In the genomic region with DNA sequence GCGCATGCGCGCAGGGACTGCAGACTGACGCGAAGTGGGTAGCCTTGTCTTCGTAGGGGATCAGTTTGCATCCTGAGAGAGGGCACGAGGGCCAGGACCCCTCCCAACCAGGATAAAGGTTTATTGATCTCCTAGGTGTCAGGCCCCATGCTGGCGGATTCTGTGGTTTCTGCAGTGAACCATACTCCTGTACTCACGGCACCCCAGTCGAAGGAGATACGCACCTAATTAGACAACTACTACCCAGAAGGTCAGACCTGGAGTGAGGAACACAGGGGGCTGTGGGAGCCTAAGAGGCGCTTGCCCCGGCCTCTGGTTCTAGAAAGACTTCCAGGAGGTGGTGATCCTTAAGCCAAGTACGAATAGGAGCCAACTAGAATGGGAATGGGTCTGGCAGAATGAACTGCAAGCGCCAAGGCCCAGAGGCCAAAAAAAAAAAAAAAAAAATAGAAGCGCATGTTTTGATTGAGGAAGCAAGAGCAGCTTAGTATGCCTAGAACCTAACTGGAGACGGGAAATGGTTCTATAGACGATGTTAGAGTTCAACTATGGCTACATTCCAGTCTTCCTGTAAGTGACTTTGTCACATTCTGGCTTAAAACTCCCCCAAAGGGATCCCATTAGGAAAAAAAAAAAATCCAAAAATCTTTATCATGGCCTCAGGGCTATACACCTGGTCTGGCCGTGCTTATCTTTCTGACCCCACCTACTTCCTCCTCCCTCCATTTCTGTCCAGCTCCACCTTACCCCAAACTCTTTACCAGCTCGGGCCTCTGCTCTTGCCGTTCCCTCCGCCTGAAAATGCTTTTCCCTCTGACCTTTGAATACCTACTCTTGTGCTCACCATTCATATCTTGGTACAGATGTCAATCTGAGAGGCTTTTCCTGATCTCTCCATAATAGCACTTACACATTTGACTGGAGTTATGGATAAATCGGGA, we compare ENCODE assay signal across 8 cellular contexts. TPM values are rescaled to one million over a fixed set of nuclear protein-coding genes. Genes with fewer than 3 reads are reported as not detected.
DNase-seq lines count a peak whose midpoint lies in the region; ATAC-seq and TF ChIP-seq lines count a peak whose summit lies in the region.

No MANE protein-coding gene starts in this region.

- no peaks in the 10 kb centered on the region for H3K27me3 ChIP-seq in GM06990 (replicated peaks; ENCODE audit: control insufficient read depth, insufficient read depth, low read length)

- H3K36me3 ChIP-seq in GM06990 (ENCODE audit: control insufficient read depth, insufficient read depth, low read length) = no peaks in the 10 kb centered on the region

- H3K27ac Mint-ChIP-seq in T-helper 1 cell treated with Interleukin-12 subunit alpha and Interleukin-12 subunit beta and Interleukin-4 antibody, amounts not matched to agents 30 μg/mL and 1 μg/mL, for 36 hours = peak overlapping the region; percentile 95
- H3K27ac Mint-ChIP-seq in nephron = peak overlapping the region; percentile 99 to 100 (median 99)

- peaks cover 19% of the 10 kb centered on the region for H3K4me1 Mint-ChIP-seq in T-helper 1 cell treated with Interleukin-12 subunit alpha and Interleukin-12 subunit beta and Interleukin-4 antibody, amounts not matched to agents 30 μg/mL and 1 μg/mL, for 36 hours (ENCODE audit: low read depth)
- H3K4me1 Mint-ChIP-seq in nephron = peaks cover 22% of the 10 kb centered on the region

- TF ChIP-seq CTCF in GM06990 (IDR thresholded peaks at IDR 0.05; ENCODE audit: insufficient read depth, low read length, poor library complexity, severe bottlenecking) (no peak), coronary artery (IDR thresholded peaks at IDR 0.05) (no peak), nephron (IDR thresholded peaks at IDR 0.05; ENCODE audit: unreplicated experiment in 3 of 3) (no peak)

- H3K27me3 Mint-ChIP-seq in T-helper 1 cell treated with Interleukin-12 subunit alpha and Interleukin-12 subunit beta and Interleukin-4 antibody, amounts not matched to agents 30 μg/mL and 1 μg/mL, for 36 hours (ENCODE audit: low read depth) = no peaks in the 10 kb centered on the region
- no peaks in the 10 kb centered on the region for H3K27me3 Mint-ChIP-seq in nephron (ENCODE audit: low read depth)

- DNase-seq in GM06990 (ENCODE audit: extremely low read depth, insufficient read length) (no peak), coronary artery (ENCODE audit: low spot score) (no peak), NCI-H82 treated with DMSO at 0.1 percent for 48 hours (lab: John Stamatoyannopoulos, UW; ENCODE audit: unreplicated experiment) (no peak), HT-29 (ENCODE audit: low spot score) (no peak), NCI-H526 treated with DMSO at 0.1 percent for 48 hours (lab: John Stamatoyannopoulos, UW) (no peak)

- peak overlapping the region; percentile 95 for H3K4me3 Mint-ChIP-seq in T-helper 1 cell treated with Interleukin-12 subunit alpha and Interleukin-12 subunit beta and Interleukin-4 antibody, amounts not matched to agents 30 μg/mL and 1 μg/mL, for 36 hours
- peak overlapping the region; percentile 94 to 98 (median 97) for H3K4me3 Mint-ChIP-seq in nephron

- H3K4me3 ChIP-seq in GM06990 (replicated peaks; ENCODE audit: low read depth, low read length) = peak overlapping the region; percentile 84
- H3K4me3 ChIP-seq in coronary artery = peak overlapping the region; percentile 88

- peak overlapping the region; percentile 78 to 96 for H3K27ac ChIP-seq in coronary artery

- ATAC-seq in GM18873 (IDR thresholded peaks at IDR 0.05; ENCODE audit: low FRiP score, unreplicated experiment) = no peak

- H3K36me3 Mint-ChIP-seq in T-helper 1 cell treated with Interleukin-12 subunit alpha and Interleukin-12 subunit beta and Interleukin-4 antibody, amounts not matched to agents 30 μg/mL and 1 μg/mL, for 36 hours (ENCODE audit: low read depth) = no peaks in the 10 kb centered on the region
- peaks cover 20% of the 10 kb centered on the region for H3K36me3 Mint-ChIP-seq in nephron (ENCODE audit: low read depth)

- H3K9me3 Mint-ChIP-seq in T-helper 1 cell treated with Interleukin-12 subunit alpha and Interleukin-12 subunit beta and Interleukin-4 antibody, amounts not matched to agents 30 μg/mL and 1 μg/mL, for 36 hours = no peaks in the 10 kb centered on the region
- no peaks in the 10 kb centered on the region for H3K9me3 Mint-ChIP-seq in nephron

RNA-seq across cellular contexts. Expression of a gene that starts 0.9 kb away (rescaled TPM):
- total RNA-seq in HT-29 (2014; rRNA removed; shearing (Covaris generic)) = 92.9 and 100 TPM in 2 replicates

RNA-seq across cellular contexts. Expression of a gene that starts 8.4 kb away (rescaled TPM):
- total RNA-seq in HT-29 (2014; rRNA removed; shearing (Covaris generic)) = 0.50 and 0.74 TPM in 2 replicates

RNA-seq across cellular contexts. Expression of a gene that starts 19.3 kb away (rescaled TPM):
- total RNA-seq in HT-29 (2014; rRNA removed; shearing (Covaris generic)) = 2.7 and 6.4 TPM in 2 replicates

RNA-seq across cellular contexts. Expression of a gene that starts 23.9 kb away (rescaled TPM):
- 29.6 and 41.8 TPM in 2 replicates for total RNA-seq in HT-29 (2014; rRNA removed; shearing (Covaris generic))

RNA-seq across cellular contexts. Expression of a gene that starts 24.4 kb away (rescaled TPM):
- 23.0 and 26.0 TPM in 2 replicates for total RNA-seq in HT-29 (2014; rRNA removed; shearing (Covaris generic))
